Comparison of ENCODE assay signal across 1 cellular context in the genomic region with DNA sequence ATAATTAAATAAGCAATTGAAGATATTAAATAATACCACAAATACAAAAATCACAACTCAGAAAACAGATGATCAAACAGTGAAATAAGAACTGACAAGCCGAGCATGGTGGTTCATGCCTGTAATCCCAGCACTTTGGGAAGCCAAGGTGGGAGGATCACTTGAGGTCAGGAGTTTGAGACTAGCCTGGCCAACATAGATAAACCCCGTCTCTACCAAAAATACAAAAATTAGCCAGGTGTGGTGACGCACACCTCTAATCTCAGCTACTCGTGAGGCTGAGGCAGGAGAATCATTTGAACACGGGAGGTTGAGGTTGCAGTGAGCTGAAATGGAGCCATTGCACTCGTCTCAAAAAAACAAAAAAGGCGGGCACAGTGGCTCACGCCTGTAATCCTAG.
A peak's percentile ranks its signal among the peaks of the same experiment; 100 is the strongest.
TF ChIP-seq lines count a peak whose summit lies in the region.
"Not testable (repeated sequence)": the region's sequence is repeated elsewhere in the genome, so short reads cannot be mapped to it uniquely, and the experiment has no call there.

No MANE protein-coding gene starts in this region.

TF ChIP-seq in K562, 482 proteins besides CTCF, POLR2A, EP300 and RAD21:
- TF ChIP-seq TCF3 (CRISPR knock-in tag; IDR thresholded peaks at IDR 0.05) (peak; percentile 17; the same call in 1 of the 2 replicates), TAL1 (IDR thresholded peaks at IDR 0.05) (peak; percentile 46; the same call in 1 of the 2 replicates), KDM1A (IDR thresholded peaks at IDR 0.05) (peak; percentile 64 to 68), CBFA2T3 (IDR thresholded peaks at IDR 0.05) (peak; percentile 81), CBFA2T2 (conservative IDR thresholded peaks at IDR 0.05) (peak; percentile 59), TEAD4 (IDR thresholded peaks at IDR 0.05; ENCODE audit: low read length) (0 out of 2 replicates have a peak, but pooled peaks have one; percentile 16), ARID1B (IDR thresholded peaks at IDR 0.05) (peak; percentile 47)
- not testable (repeated sequence) for TF ChIP-seq TEAD4 (CRISPR knock-in tag; IDR thresholded peaks at IDR 0.05; ENCODE audit: borderline replicate concordance)
